In the genomic region with DNA sequence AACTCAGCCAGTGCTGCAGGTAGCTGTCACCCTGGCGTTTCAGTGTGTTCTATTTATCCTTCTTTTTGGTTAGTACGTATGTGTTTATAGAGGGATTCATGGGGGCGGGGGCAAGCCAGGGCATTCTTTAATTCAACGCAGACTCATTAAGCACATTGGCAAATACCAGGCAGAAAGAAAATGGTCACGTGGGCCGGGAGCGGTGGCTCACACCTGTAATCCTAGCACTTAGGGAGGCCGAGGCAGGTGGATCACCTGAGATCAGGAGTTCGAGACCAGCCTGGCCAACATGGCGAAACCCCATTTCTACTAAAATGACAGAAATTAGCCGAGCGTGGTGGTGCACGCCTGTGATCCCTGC, we compare ENCODE assay signal across 15 cellular contexts.
"Had no signal": no experiment of that assay in that cellular context is flagged by ENCODE, and none has a peak within 500 bp of the region (broad histone marks: within the 10 kb centered on the region; RNA-seq: fewer than 3 reads in every experiment).

No MANE protein-coding gene starts in this region.

- H3K4me1 ChIP-seq: body of pancreas, parathyroid adenoma, tibial artery had no signal

- DNase-seq: activated CD4-positive, CD25-positive, alpha-beta regulatory T cell treated with anti-CD3 and anti-CD28 coated beads, Interleukin-2, amount 50 U/mL, for 72 hours; activated gamma-delta T cell; effector CD8-positive, alpha-beta T cell had no signal

- H3K9me3 Mint-ChIP-seq: activated CD4-positive, alpha-beta T cell treated with anti-CD3 and anti-CD28 coated beads, Interleukin-2, amount 10 ng/mL, durations not matched to agents 7 days and 5 days; activated naive CD8-positive, alpha-beta T cell treated with anti-CD3 and anti-CD28 coated beads, Interleukin-2, amount 50 U/mL, for 24 hours; activated T-helper 1 cell treated with anti-CD3 and anti-CD28 coated beads, Interleukin-12 subunit alpha, Interleukin-12 subunit beta, Interleukin-2, Interleukin-4 antibody, amounts not matched to agents 30 ng/mL and 10 ng/mL and 1 ng/mL, durations not matched to agents 14 hours and 24 hours and 36 hours; immature natural killer cell; stimulated activated naive CD8-positive, alpha-beta T cell treated with anti-CD3 and anti-CD28 coated beads, Interleukin-15, Interleukin-2, amounts not matched to agents 100 ng/mL and 50 ng/mL, for 24 hours had no signal

- H3K9ac ChIP-seq: parathyroid adenoma had no signal

- ATAC-seq: naive thymus-derived CD8-positive, alpha-beta T cell had no signal

- H3K27ac Mint-ChIP-seq: activated CD4-positive, alpha-beta T cell treated with anti-CD3 and anti-CD28 coated beads, Interleukin-2, amount 10 ng/mL, durations not matched to agents 7 days and 5 days; activated CD8-positive, alpha-beta T cell treated with anti-CD3 and anti-CD28 coated beads, Interleukin-2, amount 10 ng/mL, durations not matched to agents 7 days and 5 days; activated naive CD8-positive, alpha-beta T cell treated with anti-CD3 and anti-CD28 coated beads, Interleukin-2, amount 50 U/mL, for 24 hours; activated T-helper 1 cell treated with anti-CD3 and anti-CD28 coated beads, Interleukin-12 subunit alpha, Interleukin-12 subunit beta, Interleukin-2, Interleukin-4 antibody, amounts not matched to agents 30 ng/mL and 10 ng/mL and 1 ng/mL, durations not matched to agents 14 hours and 24 hours and 36 hours; immature natural killer cell; stimulated activated naive CD8-positive, alpha-beta T cell treated with anti-CD3 and anti-CD28 coated beads, Interleukin-15, Interleukin-2, amounts not matched to agents 100 ng/mL and 50 ng/mL, for 24 hours had no signal

- H3K36me3 ChIP-seq: tibial artery had no signal

- H3K36me3 Mint-ChIP-seq: immature natural killer cell had no signal

- H3K4me3 ChIP-seq: body of pancreas, lung, skin epidermis, tibial artery had no signal

- H3K9me3 ChIP-seq: body of pancreas, tibial artery had no signal

- H3K4me1 Mint-ChIP-seq: activated CD4-positive, alpha-beta T cell treated with anti-CD3 and anti-CD28 coated beads, Interleukin-2, amount 10 ng/mL, durations not matched to agents 7 days and 5 days had no signal

- H3K27ac ChIP-seq: body of pancreas, parathyroid adenoma, skin epidermis, tibial artery had no signal

- H3K27me3 ChIP-seq: body of pancreas, tibial artery had no signal

- H3K79me2 ChIP-seq: parathyroid adenoma had no signal

- H3K4me3 Mint-ChIP-seq: activated CD4-positive, alpha-beta T cell treated with anti-CD3 and anti-CD28 coated beads, Interleukin-2, amount 10 ng/mL, durations not matched to agents 7 days and 5 days; activated CD8-positive, alpha-beta T cell treated with anti-CD3 and anti-CD28 coated beads, Interleukin-2, amount 10 ng/mL, durations not matched to agents 7 days and 5 days; activated naive CD8-positive, alpha-beta T cell treated with anti-CD3 and anti-CD28 coated beads, Interleukin-2, amount 50 U/mL, for 24 hours; activated T-helper 1 cell treated with anti-CD3 and anti-CD28 coated beads, Interleukin-12 subunit alpha, Interleukin-12 subunit beta, Interleukin-2, Interleukin-4 antibody, amounts not matched to agents 30 ng/mL and 10 ng/mL and 1 ng/mL, durations not matched to agents 14 hours and 24 hours and 36 hours; naive thymus-derived CD8-positive, alpha-beta T cell; stimulated activated naive CD8-positive, alpha-beta T cell treated with anti-CD3 and anti-CD28 coated beads, Interleukin-15, Interleukin-2, amounts not matched to agents 100 ng/mL and 50 ng/mL, for 24 hours had no signal
